Comparison of ENCODE assay signal across 19 cellular contexts in genomic region chr2:171393487-171393886, GRCh38.
"Had no signal": no experiment of that assay in that cellular context is flagged by ENCODE, and none has a peak within 500 bp of the region (broad histone marks: within the 10 kb centered on the region; RNA-seq: fewer than 3 reads in every experiment).

No MANE protein-coding gene starts in this region.

- H3K27ac ChIP-seq: dorsolateral prefrontal cortex, hepatocyte, psoas muscle, right lobe of liver, tibial artery, upper lobe of left lung, uterus had no signal

- H3K9me3 ChIP-seq: psoas muscle, right lobe of liver, tibial artery, upper lobe of left lung, uterus had no signal

- ATAC-seq: left colon; left ventricle myocardium superior; psoas muscle; right lobe of liver; stimulated activated effector memory CD8-positive, alpha-beta T cell treated with anti-CD3 and anti-CD28 coated beads, Interleukin-12 subunit alpha, Interleukin-12 subunit beta, amount 100 ng/mL, for 72 hours; stimulated activated naive CD8-positive, alpha-beta T cell treated with anti-CD3 and anti-CD28 coated beads, Interleukin-15, Interleukin-2, amounts not matched to agents 100 U/mL and 50 U/mL, for 24 hours had no signal

- H3K36me3 ChIP-seq: right lobe of liver, tibial artery, upper lobe of left lung, uterus had no signal

- H2AFZ ChIP-seq: hepatocyte had no signal

- DNase-seq: dorsolateral prefrontal cortex; effector CD8-positive, alpha-beta T cell; foreskin melanocyte; left colon; left ventricle myocardium superior; mesenchymal stem cell; midbrain; psoas muscle; retina; right lobe of liver; stimulated activated CD4-positive, alpha-beta T cell treated with anti-CD3 and anti-CD28 coated beads, Interleukin-4, amount 100 ng/mL, for 1 hour; stimulated activated CD8-positive, alpha-beta memory T cell treated with anti-CD3 and anti-CD28 coated beads, Interleukin-4, amount 100 ng/mL, for 48 hours; stimulated activated naive CD8-positive, alpha-beta T cell treated with anti-CD3 and anti-CD28 coated beads, Interleukin-15, Interleukin-2, amounts not matched to agents 100 U/mL and 50 U/mL, for 24 hours; tibial artery; upper lobe of left lung; uterus had no signal

- H3K79me2 ChIP-seq: hepatocyte had no signal

- H3K4me3 ChIP-seq: dorsolateral prefrontal cortex, hepatocyte, lung, psoas muscle, right lobe of liver, tibial artery, upper lobe of left lung, uterus had no signal

- H3K4me2 ChIP-seq: hepatocyte had no signal

- H3K4me1 ChIP-seq: psoas muscle, right lobe of liver, upper lobe of left lung, uterus had no signal

- H3K27me3 ChIP-seq: dorsolateral prefrontal cortex, hepatocyte, right lobe of liver, tibial artery, upper lobe of left lung, uterus had no signal
